Comparison of ENCODE assay signal across 8 cellular contexts in the genomic region with DNA sequence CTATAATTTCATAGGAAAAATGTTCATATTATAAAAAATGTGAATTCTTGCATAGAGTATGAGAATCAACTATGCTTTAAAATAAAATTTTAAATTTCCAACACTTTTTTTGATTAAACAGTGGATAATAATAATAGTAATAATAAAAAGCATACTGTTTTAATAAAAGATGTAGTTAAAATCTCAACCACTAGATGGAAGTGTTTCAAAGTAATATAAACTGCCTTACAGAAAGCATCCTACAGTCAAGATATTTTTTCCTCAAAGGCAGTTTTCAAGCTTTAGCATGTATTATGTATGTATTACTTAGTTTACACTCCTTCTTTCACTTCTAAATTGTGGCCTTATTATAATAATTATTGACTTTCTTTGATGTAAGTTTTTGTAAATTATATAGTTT.
A peak's percentile ranks its signal among the peaks of the same experiment; 100 is the strongest.
DNase-seq lines count a peak whose midpoint lies in the region; ATAC-seq and TF ChIP-seq lines count a peak whose summit lies in the region.

No MANE protein-coding gene starts in this region.

- no peak for ATAC-seq in activated CD8-positive, alpha-beta memory T cell treated with anti-CD3 and anti-CD28 coated beads, Interleukin-2, amount 10 ng/mL, durations not matched to agents 7 days and 5 days
- ATAC-seq in HG02588 (IDR thresholded peaks at IDR 0.05; ENCODE audit: unreplicated experiment) (no peak), GM18519 (IDR thresholded peaks at IDR 0.05; ENCODE audit: low FRiP score, unreplicated experiment) (no peak)

- peak in 2 of 3 experiments; percentile 26 to 33 for DNase-seq in NCI-H1417 (lab: John Stamatoyannopoulos, UW)
- no peak for DNase-seq in NCI-H1417 treated with DMSO at 0.1 percent for 48 hours (lab: John Stamatoyannopoulos, UW)
- peak; percentile 4 for DNase-seq in KBM-7
- DNase-seq in astrocyte of the cerebellum (ENCODE audit: low read depth) = peak; percentile 4
- no peak for DNase-seq in neural crest cell (ENCODE audit: low read depth, low spot score)
- DNase-seq in activated CD8-positive, alpha-beta memory T cell treated with anti-CD3 and anti-CD28 coated beads, Interleukin-2, amount 10 ng/mL, durations not matched to agents 7 days and 5 days = no peak

- CTCF ChIA-PET in activated CD8-positive, alpha-beta memory T cell treated with anti-CD3 and anti-CD28 coated beads, Interleukin-2, amount 10 ng/mL, durations not matched to agents 7 days and 5 days (lab: Charles Lee) = no interaction called here

- in situ Hi-C loops in KBM-7 (cut with MboI; ENCODE audit: low pct_unique_long_range_greater_than_20kb, low sequenced_read_pairs) (no loop called here), astrocyte of the cerebellum (cut with HindIII; ENCODE audit: low sequenced_read_pairs) (no loop called here)

- H3K4me3 Mint-ChIP-seq in neural crest cell = no peak overlapping the region
- H3K4me3 Mint-ChIP-seq in activated CD8-positive, alpha-beta memory T cell treated with anti-CD3 and anti-CD28 coated beads, Interleukin-2, amount 10 ng/mL, durations not matched to agents 7 days and 5 days = no peak overlapping the region

- H3K27ac Mint-ChIP-seq in neural crest cell (ENCODE audit: unreplicated experiment) = no peak overlapping the region
- H3K27ac Mint-ChIP-seq in activated CD8-positive, alpha-beta memory T cell treated with anti-CD3 and anti-CD28 coated beads, Interleukin-2, amount 10 ng/mL, durations not matched to agents 7 days and 5 days = no peak overlapping the region

- peaks cover 37% of the 10 kb centered on the region for H3K27me3 Mint-ChIP-seq in neural crest cell (ENCODE audit: low read depth)
- H3K27me3 Mint-ChIP-seq in activated CD8-positive, alpha-beta memory T cell treated with anti-CD3 and anti-CD28 coated beads, Interleukin-2, amount 10 ng/mL, durations not matched to agents 7 days and 5 days = no peaks in the 10 kb centered on the region

- TF ChIP-seq CTCF in astrocyte of the cerebellum (IDR thresholded peaks at IDR 0.05; ENCODE audit: low read depth, low read length, missing control alignments) = no peak
- peak; percentile 69 for TF ChIP-seq CTCF in neural crest cell (conservative IDR thresholded peaks at IDR 0.05)

- H3K4me3 ChIP-seq in astrocyte of the cerebellum (ENCODE audit: low read depth, low read length) = no peak overlapping the region

- H3K4me1 Mint-ChIP-seq in neural crest cell = no peaks in the 10 kb centered on the region
- no peaks in the 10 kb centered on the region for H3K4me1 Mint-ChIP-seq in activated CD8-positive, alpha-beta memory T cell treated with anti-CD3 and anti-CD28 coated beads, Interleukin-2, amount 10 ng/mL, durations not matched to agents 7 days and 5 days

- no peaks in the 10 kb centered on the region for H3K36me3 Mint-ChIP-seq in neural crest cell (ENCODE audit: low read depth)
- no peaks in the 10 kb centered on the region for H3K36me3 Mint-ChIP-seq in activated CD8-positive, alpha-beta memory T cell treated with anti-CD3 and anti-CD28 coated beads, Interleukin-2, amount 10 ng/mL, durations not matched to agents 7 days and 5 days

- no peaks in the 10 kb centered on the region for H3K9me3 Mint-ChIP-seq in neural crest cell
- no peaks in the 10 kb centered on the region for H3K9me3 Mint-ChIP-seq in activated CD8-positive, alpha-beta memory T cell treated with anti-CD3 and anti-CD28 coated beads, Interleukin-2, amount 10 ng/mL, durations not matched to agents 7 days and 5 days (ENCODE audit: low read depth)

Comparison
In these comparisons a context has a peak if more than half of its experiments do, and no peak if none do; other contexts are left out.
1. DNase-seq: peak in NCI-H1417 (2 of 3), KBM-7 (single experiment) and astrocyte of the cerebellum (single experiment); none in NCI-H1417 treated with DMSO at 0.1 percent for 48 hours (single experiment), neural crest cell (single experiment) and activated CD8-positive, alpha-beta memory T cell treated with anti-CD3 and anti-CD28 coated beads, Interleukin-2, amount 10 ng/mL, durations not matched to agents 7 days and 5 days (single experiment).